29 cellular contexts compared by ENCODE assay signal in genomic region chr5:130331332-130331731, GRCh38.
"Had no signal": no experiment of that assay in that cellular context is flagged by ENCODE, and none has a peak within 500 bp of the region (broad histone marks: within the 10 kb centered on the region; RNA-seq: fewer than 3 reads in every experiment).

No MANE protein-coding gene starts in this region.

- H3K4me3 ChIP-seq: left ventricle myocardium inferior, lung, mucosa of descending colon, pancreas, prostate gland, skin epidermis, stomach, testis, thyroid gland, transverse colon, upper lobe of left lung, vagina had no signal

- H3K4me1 ChIP-seq: left ventricle myocardium inferior, pancreas, prostate gland, stomach, testis, thyroid gland, transverse colon, upper lobe of left lung, vagina had no signal

- ATAC-seq: mucosa of descending colon; naive thymus-derived CD8-positive, alpha-beta T cell; pancreas; right cardiac atrium; sciatic nerve; stimulated activated naive B cell treated with anti-CD40 and anti-IgM and Interleukin-4, amounts not matched to agents 10 μg/mL and 1 μg/mL and 100 μg/mL, for 72 hours; stimulated activated naive CD8-positive, alpha-beta T cell treated with anti-CD3 and anti-CD28 coated beads, Interleukin-15, Interleukin-2, amounts not matched to agents 100 U/mL and 50 U/mL, for 24 hours had no signal

- H3K36me3 ChIP-seq: left ventricle myocardium inferior, pancreas, prostate gland, stomach, thyroid gland, transverse colon, upper lobe of left lung, vagina had no signal

- H3K9me3 ChIP-seq: left ventricle myocardium inferior, mucosa of descending colon, pancreas, prostate gland, testis, thyroid gland, transverse colon, vagina had no signal

- H3K27ac ChIP-seq: left ventricle myocardium inferior, pancreas, prostate gland, skin epidermis, stomach, testis, thyroid gland, transverse colon, upper lobe of left lung, vagina had no signal

- H3K27ac Mint-ChIP-seq: memory B cell; naive thymus-derived CD8-positive, alpha-beta T cell; nephron; stimulated activated naive B cell treated with anti-CD40 and anti-IgM and Interleukin-4, amounts not matched to agents 10 μg/mL and 1 μg/mL and 100 μg/mL, for 72 hours had no signal

- H3K4me3 Mint-ChIP-seq: memory B cell; naive thymus-derived CD8-positive, alpha-beta T cell; nephron; neural crest cell; stimulated activated naive B cell treated with anti-CD40 and anti-IgM and Interleukin-4, amounts not matched to agents 10 μg/mL and 1 μg/mL and 100 μg/mL, for 72 hours had no signal

- DNase-seq: islet precursor cell; left ventricle myocardium inferior; midbrain; mucosa of descending colon; naive thymus-derived CD8-positive, alpha-beta T cell; nucleus accumbens; pancreas; posterior cingulate gyrus; retina; right cardiac atrium; stimulated activated CD4-positive, alpha-beta T cell treated with anti-CD3 and anti-CD28 coated beads, Interleukin-12 subunit alpha, Interleukin-12 subunit beta, amount 100 ng/mL, for 4 hours; stimulated activated CD4-positive, alpha-beta T cell treated with anti-CD3 and anti-CD28 coated beads, Interleukin-15, amount 100 ng/mL, for 24 hours; stimulated activated CD4-positive, alpha-beta T cell treated with anti-CD3 and anti-CD28 coated beads, Interleukin-2, amount 100 ng/mL, for 24 hours; stimulated activated CD4-positive, alpha-beta T cell treated with anti-CD3 and anti-CD28 coated beads, Interleukin-4, amount 100 ng/mL, for 1 hour; stimulated activated naive B cell treated with anti-CD40 and anti-IgM and Interleukin-4, amounts not matched to agents 10 μg/mL and 1 μg/mL and 100 μg/mL, for 72 hours; stimulated activated naive CD8-positive, alpha-beta T cell treated with anti-CD3 and anti-CD28 coated beads, Interleukin-15, Interleukin-2, amounts not matched to agents 100 U/mL and 50 U/mL, for 24 hours; stomach; testis; thyroid gland; transverse colon; upper lobe of left lung had no signal

- H3K4me1 Mint-ChIP-seq: memory B cell; naive thymus-derived CD8-positive, alpha-beta T cell; nephron; neural crest cell; stimulated activated naive B cell treated with anti-CD40 and anti-IgM and Interleukin-4, amounts not matched to agents 10 μg/mL and 1 μg/mL and 100 μg/mL, for 72 hours had no signal

- H3K27me3 Mint-ChIP-seq: memory B cell; stimulated activated naive B cell treated with anti-CD40 and anti-IgM and Interleukin-4, amounts not matched to agents 10 μg/mL and 1 μg/mL and 100 μg/mL, for 72 hours had no signal

- H3K36me3 Mint-ChIP-seq: memory B cell; stimulated activated naive B cell treated with anti-CD40 and anti-IgM and Interleukin-4, amounts not matched to agents 10 μg/mL and 1 μg/mL and 100 μg/mL, for 72 hours had no signal

- H3K27me3 ChIP-seq: pancreas, stomach, testis, thyroid gland, transverse colon, upper lobe of left lung, vagina had no signal

- H3K9me3 Mint-ChIP-seq: nephron had no signal
